Comparison of ENCODE assay signal across 8 cellular contexts in the genomic region with DNA sequence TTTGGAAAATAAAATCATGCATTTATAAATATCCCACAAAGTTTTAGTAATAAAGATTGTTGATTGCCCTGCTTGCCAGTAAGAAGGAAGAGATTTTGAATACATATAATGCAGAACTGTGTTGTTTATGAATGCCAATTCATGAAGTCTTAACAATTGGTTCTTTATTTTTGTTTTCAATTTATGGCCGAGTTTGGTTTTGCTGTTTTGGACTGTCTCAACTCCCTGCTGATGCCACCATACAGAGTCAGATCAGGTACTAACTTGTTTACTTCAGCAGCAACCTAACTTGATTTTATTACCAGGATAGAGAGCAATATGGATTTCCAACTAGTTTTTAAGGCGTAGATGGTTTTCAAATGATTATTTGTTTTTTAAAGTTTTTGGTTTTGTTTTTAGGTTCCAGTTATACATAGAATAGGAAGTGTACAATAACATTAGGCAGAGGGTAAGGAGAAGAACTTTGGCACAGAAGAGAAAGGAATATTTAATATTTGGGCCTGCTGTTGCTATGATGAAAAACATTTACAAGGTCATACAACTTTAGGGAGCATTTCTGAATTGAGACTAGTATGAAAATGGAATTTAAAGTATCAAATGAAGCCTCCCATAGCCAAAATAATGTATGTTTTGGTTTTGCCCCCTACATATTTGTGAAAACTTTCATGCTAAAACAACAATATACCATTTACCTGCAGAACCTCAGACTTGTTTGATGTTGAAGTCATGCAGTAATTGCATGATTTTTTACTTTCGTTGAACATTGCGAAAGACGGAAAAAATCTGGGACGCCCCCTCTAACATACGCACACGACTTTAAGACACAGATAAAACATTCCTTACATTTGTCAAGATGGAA. TPM values are rescaled to one million over a fixed set of nuclear protein-coding genes. Genes with fewer than 3 reads are reported as not detected.
DNase-seq lines count a peak whose midpoint lies in the region; ATAC-seq and TF ChIP-seq lines count a peak whose summit lies in the region.

No MANE protein-coding gene starts in this region.

- H3K9me3 Mint-ChIP-seq in Caco-2 (ENCODE audit: unreplicated experiment) = no peaks in the 10 kb centered on the region

- H3K9ac ChIP-seq in mucosa of stomach (ENCODE audit: low read length) = peak overlapping the region; percentile 95

- peak overlapping the region; percentile 98 for H3K27ac Mint-ChIP-seq in Caco-2 (ENCODE audit: unreplicated experiment)

- peaks cover 41% of the 10 kb centered on the region for H3K36me3 Mint-ChIP-seq in Caco-2 (ENCODE audit: insufficient read depth, unreplicated experiment)

- peak overlapping the region; percentile 90 for H3K4me3 Mint-ChIP-seq in Caco-2 (ENCODE audit: unreplicated experiment)

- peaks cover 17% of the 10 kb centered on the region for H3K4me1 Mint-ChIP-seq in Caco-2 (ENCODE audit: low read depth, unreplicated experiment)

- TF ChIP-seq CTCF in Caco-2 (IDR thresholded peaks at IDR 0.05; ENCODE audit: insufficient read depth in 1 of 2, low read depth in 1 of 2, low read length in 1 of 2, severe bottlenecking in 1 of 2, unreplicated experiment in 1 of 2) = no peak

- POLR2A ChIA-PET in Caco-2 (lab: Charles Lee) = interaction anchor here (0.7 to 2.7 kb wide), 15 partner anchors 8 to 781 kb away, joined by 3 to 35 read pairs (median 4); partner anchors contain the start of genes BAZ1A, BRMS1L, NFKBIA and PPP2R3C

- DNase-seq in Caco-2 = no peak
- DNase-seq in NAMALWA (ENCODE audit: low spot score) = peak; percentile 6
- peak; percentile 22 for DNase-seq in dedifferentiated amniotic fluid mesenchymal stem cell (ENCODE audit: extremely low spot score)
- no peak for DNase-seq in HK-2 (ENCODE audit: unreplicated experiment)
- no peak for DNase-seq in NCI-H446 (lab: John Stamatoyannopoulos, UW)

- H3K27me3 Mint-ChIP-seq in Caco-2 (ENCODE audit: insufficient read depth, unreplicated experiment) = no peaks in the 10 kb centered on the region

- no peaks in the 10 kb centered on the region for H3K9me3 ChIP-seq in Caco-2
- H3K9me3 ChIP-seq in mucosa of stomach (ENCODE audit: control insufficient read depth, low read length) = no peaks in the 10 kb centered on the region

- H3K36me3 ChIP-seq in Caco-2 (ENCODE audit: control insufficient read depth, insufficient read depth, low read length) (no peaks in the 10 kb centered on the region), mucosa of stomach (ENCODE audit: control insufficient read depth, insufficient read depth, low read length) (no peaks in the 10 kb centered on the region)

- H3K4me3 ChIP-seq in Caco-2 (ENCODE audit: low read depth, low read length) (peak overlapping the region; percentile 93), mucosa of stomach (ENCODE audit: low read length) (peak overlapping the region; percentile 65)

- peaks cover 13% of the 10 kb centered on the region; the same call in 1 of the 2 replicates for H3K4me1 ChIP-seq in Caco-2
- peaks cover 7% of the 10 kb centered on the region for H3K4me1 ChIP-seq in mucosa of stomach (ENCODE audit: control insufficient read depth, insufficient read depth, low read length)

- ATAC-seq in HG02610 (IDR thresholded peaks at IDR 0.05; ENCODE audit: unreplicated experiment) = no peak
- ATAC-seq in HG02798 (IDR thresholded peaks at IDR 0.05; ENCODE audit: poor library complexity, unreplicated experiment) = no peak

- intact Hi-C loops in Caco-2 (cut with micrococcal nuclease; ENCODE audit: unreplicated experiment) = loop anchor here (10.0 kb wide), 1 partner anchor 170 kb away; the partner anchor contains the start of gene BAZ1A

- CTCF ChIA-PET in Caco-2 (lab: Charles Lee) = interaction anchor here (0.6 to 1.2 kb wide), 3 partner anchors 64 to 86 kb away, joined by 3 to 5 read pairs (median 3); no protein-coding TSS in a partner anchor

- BruUV-seq in Caco-2 (replicated peaks; lab: Mats Ljungman, UMichigan) = TSS peak; percentile 91

- H3K27me3 ChIP-seq in Caco-2 (replicated peaks; ENCODE audit: control insufficient read depth, insufficient read depth, low read length) (no peaks in the 10 kb centered on the region), mucosa of stomach (ENCODE audit: control insufficient read depth, insufficient read depth, low read length) (no peaks in the 10 kb centered on the region)

RNA-seq across cellular contexts. Expression of gene FAM177A1, which starts 0.9 kb away (rescaled TPM):
- 73.6 and 82.0 TPM in 2 replicates for total RNA-seq in Caco-2 (2022)

Comparison
In these comparisons a context has a peak if more than half of its experiments do, and no peak if none do; other contexts are left out.
1. DNase-seq: peak in NAMALWA (single experiment) and dedifferentiated amniotic fluid mesenchymal stem cell (single experiment); none in Caco-2 (0 of 2), HK-2 (single experiment) and NCI-H446 (0 of 2).